Comparison of ENCODE assay signal across 8 cellular contexts in the genomic region with DNA sequence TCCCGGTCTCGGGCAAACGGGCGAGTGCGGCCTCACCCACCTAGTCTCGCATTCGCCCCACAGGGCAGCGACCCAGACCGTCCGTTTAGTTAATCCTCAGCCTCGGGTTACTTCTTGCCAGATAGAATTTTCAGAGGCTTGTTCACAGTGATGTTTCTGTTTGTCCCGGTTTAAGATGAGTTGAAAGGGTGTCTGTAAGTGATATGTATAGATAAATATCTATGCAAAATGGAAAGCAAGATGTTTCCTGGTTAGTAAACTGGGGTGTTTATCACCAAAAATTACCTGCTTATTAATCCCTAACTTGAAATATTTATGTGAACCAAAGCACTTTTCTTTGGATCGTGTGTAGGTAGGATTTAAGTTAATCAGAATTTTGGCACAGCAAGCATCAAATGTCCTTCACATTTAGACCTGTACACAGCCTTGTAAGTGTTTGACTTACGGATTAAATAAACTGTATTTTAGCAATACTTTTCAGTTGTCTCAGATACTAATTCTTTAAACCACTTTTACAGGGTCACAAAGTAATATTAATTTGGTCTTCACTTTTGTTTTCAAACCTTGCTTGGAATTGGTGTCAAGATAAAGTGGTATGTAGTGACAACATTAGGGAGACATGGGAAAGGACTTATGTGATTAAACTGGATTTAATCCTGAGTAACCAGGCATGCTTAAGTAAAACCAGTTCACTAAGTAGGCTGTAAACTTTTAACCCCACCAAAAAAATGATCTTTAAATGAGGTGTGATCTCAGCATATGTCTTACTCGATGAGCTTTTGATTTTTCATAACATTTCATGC.
DNase-seq lines count a peak whose midpoint lies in the region; ATAC-seq and TF ChIP-seq lines count a peak whose summit lies in the region.

No MANE protein-coding gene starts in this region.

- H3K9ac ChIP-seq in OCI-LY3 (ENCODE audit: low read length) (peak overlapping the region; percentile 83), mucosa of rectum (ENCODE audit: low read depth in 1 of 2, low read length in 2 of 2) (peak overlapping the region; percentile 94 to 95)

- no peak overlapping the region for H2AFZ ChIP-seq in OCI-LY3 (ENCODE audit: low read depth, low read length)

- H3K9me3 ChIP-seq in OCI-LY3 (ENCODE audit: insufficient read depth, low read length) = no peaks in the 10 kb centered on the region
- no peaks in the 10 kb centered on the region for H3K9me3 ChIP-seq in mucosa of rectum (ENCODE audit: control insufficient read depth in 2 of 2, low read length in 2 of 2)

- H3K27ac ChIP-seq in OCI-LY3 (ENCODE audit: low read length) (peak overlapping the region; percentile 61), mucosa of rectum (ENCODE audit: low read depth in 2 of 2, low read length in 2 of 2) (peak overlapping the region; percentile 97 to 100)

- H3K27ac Mint-ChIP-seq in dendritic cell treated with granulocyte-macrophage colony-stimulating factor and Interleukin-4, amounts not matched to agents 40 ng/mL and 50 ng/mL, for 4 days = peak overlapping the region; percentile 96

- no peaks in the 10 kb centered on the region for H3K27me3 ChIP-seq in OCI-LY3 (ENCODE audit: low read depth, low read length)
- no peaks in the 10 kb centered on the region for H3K27me3 ChIP-seq in mucosa of rectum (ENCODE audit: control insufficient read depth in 2 of 2, insufficient read depth in 2 of 2, low read length in 2 of 2)

- H3K4me2 ChIP-seq in OCI-LY3 (ENCODE audit: low read length) = peak overlapping the region; percentile 75

- H3K4me3 ChIP-seq in OCI-LY3 (ENCODE audit: low read length) = peak overlapping the region; percentile 83
- H3K4me3 ChIP-seq in mucosa of rectum (ENCODE audit: low read length in 2 of 2) = peak overlapping the region; percentile 92 to 97

- H3K4me1 Mint-ChIP-seq in dendritic cell treated with granulocyte-macrophage colony-stimulating factor and Interleukin-4, amounts not matched to agents 40 ng/mL and 50 ng/mL, for 4 days (ENCODE audit: low read depth) = peaks cover 33% of the 10 kb centered on the region

- ATAC-seq in GM18498 (IDR thresholded peaks at IDR 0.05; ENCODE audit: unreplicated experiment) = no peak

- no peak for TF ChIP-seq CTCF in OCI-LY3 (IDR thresholded peaks at IDR 0.05; ENCODE audit: low read depth, low read length)

- DNase-seq in NCI-H1694 treated with DMSO at 0.1 percent for 48 hours (lab: John Stamatoyannopoulos, UW) (peak; percentile 40), NCI-H1694 (lab: John Stamatoyannopoulos, UW) (no peak), HuH-7.5 (ENCODE audit: low spot score) (no peak), GOT3 (lab: John Stamatoyannopoulos, UW) (no peak)

- peaks cover 46% of the 10 kb centered on the region for H3K36me3 Mint-ChIP-seq in dendritic cell treated with granulocyte-macrophage colony-stimulating factor and Interleukin-4, amounts not matched to agents 40 ng/mL and 50 ng/mL, for 4 days (ENCODE audit: low read depth)

- peaks cover 22% of the 10 kb centered on the region for H4K20me1 ChIP-seq in OCI-LY3 (ENCODE audit: insufficient read depth, low read length)

- no peaks in the 10 kb centered on the region for H3K9me3 Mint-ChIP-seq in dendritic cell treated with granulocyte-macrophage colony-stimulating factor and Interleukin-4, amounts not matched to agents 40 ng/mL and 50 ng/mL, for 4 days

- H3K79me2 ChIP-seq in OCI-LY3 (ENCODE audit: low read length) = peaks cover 57% of the 10 kb centered on the region

- intact Hi-C loops in dendritic cell treated with granulocyte-macrophage colony-stimulating factor and Interleukin-4, amounts not matched to agents 40 ng/mL and 50 ng/mL, for 4 days (cut with micrococcal nuclease) = loop anchor here (1.0 kb wide), 1 partner anchor 175 kb away; no protein-coding TSS in a partner anchor

- H3K4me3 Mint-ChIP-seq in dendritic cell treated with granulocyte-macrophage colony-stimulating factor and Interleukin-4, amounts not matched to agents 40 ng/mL and 50 ng/mL, for 4 days = peak overlapping the region; percentile 89

- H3K36me3 ChIP-seq in OCI-LY3 (replicated peaks; ENCODE audit: low read depth, low read length) (peaks cover 6% of the 10 kb centered on the region), mucosa of rectum (ENCODE audit: control insufficient read depth in 2 of 2, insufficient read depth in 2 of 2, low read length in 2 of 2) (peaks cover 7 to 9% of the 10 kb centered on the region in 2 donors)

- H3K27me3 Mint-ChIP-seq in dendritic cell treated with granulocyte-macrophage colony-stimulating factor and Interleukin-4, amounts not matched to agents 40 ng/mL and 50 ng/mL, for 4 days = no peaks in the 10 kb centered on the region

- peaks cover 16% of the 10 kb centered on the region for H3K4me1 ChIP-seq in OCI-LY3 (ENCODE audit: low read length)
- H3K4me1 ChIP-seq in mucosa of rectum (ENCODE audit: control insufficient read depth in 2 of 2, insufficient read depth in 2 of 2, low read length in 2 of 2) = peaks cover 26 to 38% of the 10 kb centered on the region in 2 donors
